ENCODE assay signal across 8 cellular contexts in the genomic region with DNA sequence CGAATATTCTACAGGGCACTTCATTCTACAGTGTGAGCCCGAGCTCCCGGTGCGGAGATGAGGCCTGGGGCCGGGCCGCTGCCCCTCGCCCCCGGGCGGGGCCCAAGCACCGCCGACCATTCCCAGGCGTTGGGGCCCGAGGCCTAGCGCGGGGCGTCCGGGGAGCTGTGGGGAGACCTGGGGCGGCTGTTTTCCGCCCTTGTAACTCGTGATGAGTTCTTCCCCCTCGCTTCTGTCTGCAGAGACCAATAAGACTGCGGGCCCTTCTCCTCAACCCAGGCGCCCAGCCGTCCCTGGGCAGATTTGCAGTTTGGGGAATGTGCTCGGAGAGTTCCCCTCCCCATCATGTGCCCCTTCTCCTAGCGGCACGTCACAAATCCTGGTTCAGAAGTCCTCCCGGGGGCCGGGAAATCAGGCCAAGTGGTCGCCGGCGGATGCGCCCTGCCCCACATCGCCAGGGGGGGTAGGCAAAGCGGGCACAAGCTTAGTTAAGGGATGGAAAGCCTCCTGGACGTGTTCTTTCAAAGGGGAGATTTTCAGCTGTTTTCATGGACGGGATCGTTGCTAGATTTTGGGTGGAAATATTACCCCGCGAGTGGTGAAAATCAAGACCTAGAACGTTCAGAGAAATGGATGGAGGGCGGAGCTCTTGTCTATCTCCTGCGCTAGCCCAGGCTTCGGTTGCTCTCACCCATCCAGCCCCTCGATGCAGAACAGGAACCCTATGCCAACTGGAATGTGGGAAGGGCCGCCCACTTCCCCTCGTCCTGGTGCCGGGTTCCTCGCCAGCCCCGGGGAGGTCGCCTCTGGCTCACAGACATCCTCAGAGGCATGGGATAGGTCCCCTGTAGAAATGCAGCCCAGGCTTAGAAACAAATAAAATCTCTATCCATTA. TPM values are rescaled to one million over a fixed set of nuclear protein-coding genes. Genes with fewer than 3 reads are reported as not detected.
DNase-seq lines count a peak whose midpoint lies in the region; ATAC-seq and TF ChIP-seq lines count a peak whose summit lies in the region.

No MANE protein-coding gene starts in this region.

- H2BK5ac ChIP-seq in IMR-90 (ENCODE audit: low read depth, low read length, poor library complexity, severe bottlenecking), result peak overlapping the region; percentile 82

- H4K5ac ChIP-seq in IMR-90 (ENCODE audit: low read depth, low read length), result peak overlapping the region; percentile 69

- no peaks in the 10 kb centered on the region for H3K79me1 ChIP-seq in IMR-90 (ENCODE audit: low read depth in 1 of 2, low read length in 2 of 2)

- POLR2A ChIA-PET in IMR-90 (lab: Charles Lee; ENCODE audit: unreplicated experiment), result interaction anchor here (1.3 kb wide), 1 partner anchor 415 kb away, joined by 8 read pairs; the partner anchor contains the start of gene ZFP36L2

- TF ChIP-seq POLR2A in IMR-90 (IDR thresholded peaks at IDR 0.05; ENCODE audit: low read depth, low read length), result no peak

- H3K9me1 ChIP-seq in IMR-90 (ENCODE audit: insufficient read depth, low read length), result peaks cover 8% of the 10 kb centered on the region

- ATAC-seq in IMR-90 (ENCODE audit: low read depth) (no peak; the same call in 1 of the 2 replicates), left colon (no peak)

- H3K18ac ChIP-seq in IMR-90 (ENCODE audit: low read depth, low read length), result peak overlapping the region; percentile 62

- dilution Hi-C loops in IMR-90 (cut with HindIII; ENCODE audit: low sequenced_read_pairs, unreplicated experiment), result no loop called here

- H4K20me1 ChIP-seq in IMR-90 (ENCODE audit: insufficient read depth, low read length), result no peaks in the 10 kb centered on the region

- no peaks in the 10 kb centered on the region for H3K9me3 ChIP-seq in IMR-90 (ENCODE audit: control insufficient read depth, insufficient read depth, low read length)
- H3K9me3 ChIP-seq in colonic mucosa, result no peaks in the 10 kb centered on the region

- in situ Hi-C loops in IMR-90 (cut with MboI; ENCODE audit: low sequenced_read_pairs), result no loop called here

- BruUV-seq in IMR-90 (replicated peaks; lab: Mats Ljungman, UMichigan), result no TSS peak

- H2AK9ac ChIP-seq in IMR-90 (replicated peaks; ENCODE audit: low read depth, low read length, poor library complexity), result peak overlapping the region; percentile 95

- H3K4ac ChIP-seq in IMR-90 (ENCODE audit: low read depth, low read length), result peak overlapping the region; percentile 58

- peak overlapping the region; percentile 99 for H2AFZ ChIP-seq in IMR-90 (replicated peaks; ENCODE audit: low read length, poor library complexity)

- peak overlapping the region; percentile 62 for H3K4me2 ChIP-seq in IMR-90 (ENCODE audit: low read depth, low read length)

- H3K4me3 ChIP-seq in IMR-90 (ENCODE audit: insufficient read depth, low read depth, low read length), result peak overlapping the region; percentile 62
- H3K4me3 ChIP-seq in colonic mucosa, result peak overlapping the region; percentile 41

- 7% methylated on average over 24 of the region's 51 CpGs; no CpG with 5 or more reads in 1 of the 2 experiments for WGBS in IMR-90 (ENCODE audit: extremely low coverage in 2 of 2, insufficient read length in 1 of 2), 2 experiments

- peak overlapping the region; percentile 37; the same call in 1 of the 2 replicates for H2BK20ac ChIP-seq in IMR-90 (ENCODE audit: low read depth, low read length)

- CTCF ChIA-PET in IMR-90 (lab: Yijun Ruan, JAX), result interaction anchor here (0.5 to 1.6 kb wide), 3 partner anchors 15 to 674 kb away, joined by 3 to 6 read pairs (median 3); no protein-coding TSS in a partner anchor

- intact Hi-C loops in IMR-90 (cut with micrococcal nuclease), result no loop called here
- intact Hi-C loops in colonic mucosa (cut with DNase I), result no loop called here
- intact Hi-C loops in left colon (cut with DNase I, micrococcal nuclease), result no loop called here

- peak; percentile 14 for DNase-seq in DMS53 treated with DMSO at 0.1 percent for 48 hours (lab: John Stamatoyannopoulos, UW; ENCODE audit: unreplicated experiment)
- peak; percentile 63 for DNase-seq in GM20000 (ENCODE audit: low spot score)
- DNase-seq in IMR-90, result peak; percentile 35
- peak; percentile 54 for DNase-seq in colonic mucosa
- DNase-seq in left colon, result peak; percentile 42 to 50
- DNase-seq in stimulated activated CD4-positive, alpha-beta T cell treated with anti-CD3 and anti-CD28 coated beads, Interleukin-2, amount 100 ng/mL, for 24 hours, result peak; percentile 57
- DNase-seq in NCI-H187 treated with DMSO at 0.1 percent for 48 hours (lab: John Stamatoyannopoulos, UW), result no peak

- H3K36me3 ChIP-seq in IMR-90 (ENCODE audit: control insufficient read depth, insufficient read depth, low read length) (no peaks in the 10 kb centered on the region), colonic mucosa (no peaks in the 10 kb centered on the region)

- peak overlapping the region; percentile 49; the same call in 1 of the 2 replicates for H2AK5ac ChIP-seq in IMR-90 (ENCODE audit: low read depth, low read length)

- H4K91ac ChIP-seq in IMR-90 (ENCODE audit: insufficient read depth, low read depth, low read length), result peak overlapping the region; percentile 77

- peak overlapping the region; percentile 47; the same call in 1 of the 2 replicates for H3K23ac ChIP-seq in IMR-90 (ENCODE audit: low read depth, low read length)

- peak overlapping the region; percentile 9 for H2BK120ac ChIP-seq in IMR-90 (ENCODE audit: low read depth, low read length)

- peak overlapping the region; percentile 68 for H3K9ac ChIP-seq in IMR-90 (ENCODE audit: low read depth, low read length)
- peak overlapping the region; percentile 87 to 98 for H3K9ac ChIP-seq in colonic mucosa (ENCODE audit: low read depth in 2 of 2, low read length in 2 of 2)

- 0 out of 2 replicates have a peak overlapping the region, but pooled peaks have one; percentile 4 for H3K56ac ChIP-seq in IMR-90 (ENCODE audit: extremely low read depth, insufficient read depth, low read length)

- H3K14ac ChIP-seq in IMR-90 (replicated peaks; ENCODE audit: low read depth, low read length), result peak overlapping the region; percentile 34

- no peak for TF ChIP-seq CTCF in GM20000 (IDR thresholded peaks at IDR 0.05; ENCODE audit: extremely low read depth, missing control alignments)
- TF ChIP-seq CTCF in IMR-90 (conservative IDR thresholded peaks at IDR 0.05; ENCODE audit: low read depth, low read length), result no peak
- TF ChIP-seq CTCF in VCaP (conservative IDR thresholded peaks at IDR 0.05), result no peak
- TF ChIP-seq CTCF in colonic mucosa (IDR thresholded peaks at IDR 0.05), result no peak

- TF ChIP-seq RAD21 in IMR-90 (IDR thresholded peaks at IDR 0.05; ENCODE audit: low read length), result no peak

- peak overlapping the region; percentile 53 to 65 for H4K8ac ChIP-seq in IMR-90 (ENCODE audit: low read depth in 2 of 2, low read length in 2 of 2)

- H3K27me3 ChIP-seq in IMR-90 (ENCODE audit: control insufficient read depth, insufficient read depth, low read length) (no peaks in the 10 kb centered on the region), colonic mucosa (no peaks in the 10 kb centered on the region)

- peak overlapping the region; percentile 7; the same call in 1 of the 3 replicates for H2BK15ac ChIP-seq in IMR-90 (ENCODE audit: low read depth, low read length)

- H3K27ac ChIP-seq in IMR-90 (ENCODE audit: insufficient read depth, low read length), result peak overlapping the region; percentile 77
- peak overlapping the region; percentile 95 for H3K27ac ChIP-seq in VCaP
- H3K27ac ChIP-seq in colonic mucosa, result peak overlapping the region; percentile 94

- H3K4me1 ChIP-seq in IMR-90 (ENCODE audit: control insufficient read depth, insufficient read depth, low read length) (peaks cover 14% of the 10 kb centered on the region), colonic mucosa (peaks cover 7% of the 10 kb centered on the region)

TF ChIP-seq in IMR-90, 13 proteins besides CTCF, POLR2A, EP300 and RAD21:
- no peak for TF ChIP-seq RFX5 (IDR thresholded peaks at IDR 0.05; ENCODE audit: low read depth, low read length)
- TF ChIP-seq USF2 (IDR thresholded peaks at IDR 0.05; ENCODE audit: low read depth, low read length), result no peak
- TF ChIP-seq MAFK (IDR thresholded peaks at IDR 0.05; ENCODE audit: low read depth, low read length), result no peak
- no peak for TF ChIP-seq FOS (IDR thresholded peaks at IDR 0.05; ENCODE audit: low read depth, low read length)
- no peak for TF ChIP-seq NFE2L2 (IDR thresholded peaks at IDR 0.05; ENCODE audit: low read depth, low read length)

RNA-seq across cellular contexts. Expression of gene HAAO, which starts 18.8 kb away (rescaled TPM):
- total RNA-seq in IMR-90 (2012; rRNA removed) (0.18 TPM in 1 of 2 replicates, not detected in the other), colonic mucosa (10 to 100 TPM in 1 of 2 donors, 1 to 10 TPM in 1; 8.2 to 17.8 TPM), left colon (10 to 100 TPM; 18.9 to 19.2 TPM)
- 0.05 and 0.09 TPM in 2 replicates for polyA plus RNA-seq in IMR-90 (2012; rRNA removed)
- polyA plus RNA-seq in IMR-90 (2012; cell fraction: cytosol; rRNA removed), result 0.10 TPM in 1 of 2 replicates, not detected in the other
- polyA plus RNA-seq in IMR-90 (2012; cell fraction: nucleus; rRNA removed; ENCODE audit: low replicate concordance), result 0.18 and 0.31 TPM in 2 replicates

RNA-seq across cellular contexts. Expression of gene OXER1, which starts 47.3 kb away (rescaled TPM):
- total RNA-seq in IMR-90 (2012; rRNA removed) (not detected in 2 replicates), colonic mucosa (1 to 10 TPM; 1.3 to 3.9 TPM), left colon (1 to 10 TPM; 2.9 to 4.1 TPM)
- polyA plus RNA-seq in IMR-90 (2012; rRNA removed), result not detected in 2 replicates
- not detected in 2 replicates for polyA plus RNA-seq in IMR-90 (2012; cell fraction: cytosol; rRNA removed)
- polyA plus RNA-seq in IMR-90 (2012; cell fraction: nucleus; rRNA removed; ENCODE audit: low replicate concordance), result 0.03 and 0.08 TPM in 2 replicates
